18 cellular contexts compared by ENCODE assay signal in the genomic region with DNA sequence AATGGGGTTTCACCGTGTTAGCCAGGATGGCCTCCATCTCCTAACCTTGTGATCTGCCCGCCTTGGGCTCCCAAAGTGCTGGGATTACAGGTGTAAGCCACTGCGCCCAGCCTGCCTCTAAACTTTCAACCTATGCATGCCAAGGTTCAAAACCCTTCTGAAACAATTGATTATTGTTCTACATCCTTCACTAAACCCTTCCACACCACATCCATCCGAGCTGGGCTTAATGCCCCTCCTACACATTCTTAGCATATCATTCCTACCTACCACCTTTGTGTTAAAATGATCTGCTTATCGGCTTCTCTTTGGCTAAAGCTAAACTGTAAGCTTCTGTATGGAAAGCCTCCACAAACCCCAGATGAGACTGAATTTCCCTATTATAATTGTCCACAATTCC. TPM values are rescaled to one million over a fixed set of nuclear protein-coding genes. Genes with fewer than 3 reads are reported as not detected.
DNase-seq lines count a peak whose midpoint lies in the region; ATAC-seq and TF ChIP-seq lines count a peak whose summit lies in the region.
"Had no signal": no experiment of that assay in that cellular context is flagged by ENCODE, and none has a peak within 500 bp of the region (broad histone marks: within the 10 kb centered on the region; RNA-seq: fewer than 3 reads in every experiment).

No MANE protein-coding gene starts in this region.

- no peak overlapping the region for H2BK15ac ChIP-seq in H9 (ENCODE audit: low read depth, low read length)

- H2AK5ac ChIP-seq in H9 (ENCODE audit: insufficient read length, low read length) = no peak overlapping the region

- no peak overlapping the region for H2BK20ac ChIP-seq in H9 (ENCODE audit: low read depth, low read length, poor library complexity, severe bottlenecking)

- no peaks in the 10 kb centered on the region for H4K20me1 ChIP-seq in H9 (ENCODE audit: control insufficient read depth, insufficient read depth, insufficient read length)

- H3K36me3 ChIP-seq in Caco-2 (ENCODE audit: control insufficient read depth, insufficient read depth, low read length) = no peaks in the 10 kb centered on the region
- H3K36me3 ChIP-seq in endodermal cell (ENCODE audit: control insufficient read depth, insufficient read depth, low read length) = no peaks in the 10 kb centered on the region
- H3K36me3 ChIP-seq: HAP-1 had no signal

- no peak for TF ChIP-seq CTCF in Caco-2 (IDR thresholded peaks at IDR 0.05; ENCODE audit: insufficient read depth in 1 of 2, low read depth in 1 of 2, low read length in 1 of 2, severe bottlenecking in 1 of 2, unreplicated experiment in 1 of 2)
- TF ChIP-seq CTCF in H9 (conservative IDR thresholded peaks at IDR 0.05) = no peak
- no peak for TF ChIP-seq CTCF in endodermal cell (conservative IDR thresholded peaks at IDR 0.05)
- no peak for TF ChIP-seq CTCF in progenitor cell of endocrine pancreas (IDR thresholded peaks at IDR 0.05; ENCODE audit: unreplicated experiment)
- TF ChIP-seq CTCF in lower leg skin (IDR thresholded peaks at IDR 0.05) = no peak

- H3K9me3 Mint-ChIP-seq in Caco-2 (ENCODE audit: unreplicated experiment) = no peaks in the 10 kb centered on the region
- H3K9me3 Mint-ChIP-seq in H9 = no peaks in the 10 kb centered on the region
- H3K9me3 Mint-ChIP-seq in endodermal cell = no peaks in the 10 kb centered on the region
- H3K9me3 Mint-ChIP-seq in progenitor cell of endocrine pancreas (ENCODE audit: low read depth) = no peaks in the 10 kb centered on the region

- no peak overlapping the region for H3K4me3 ChIP-seq in Caco-2 (ENCODE audit: low read depth, low read length)
- no peak overlapping the region for H3K4me3 ChIP-seq in endodermal cell (ENCODE audit: low read length)
- no peak overlapping the region for H3K4me3 ChIP-seq in lower leg skin (ENCODE audit: low read depth, poor library complexity, severe bottlenecking)
- H3K4me3 ChIP-seq: HAP-1 had no signal

- H3K23ac ChIP-seq in H9 (ENCODE audit: insufficient read length, low read depth, low read length) = no peak overlapping the region

- H3K23me2 ChIP-seq in H9 (ENCODE audit: insufficient read length, low read depth, low read length, poor library complexity, severe bottlenecking) = no peaks in the 10 kb centered on the region

- H2BK5ac ChIP-seq in H9 (ENCODE audit: insufficient read length, low read length) = no peak overlapping the region

- no peak overlapping the region for H2BK12ac ChIP-seq in H9 (ENCODE audit: insufficient read length, low read depth, low read length)

- no peak for TF ChIP-seq POLR2A in lower leg skin (IDR thresholded peaks at IDR 0.05)

- BruUV-seq in Caco-2 (replicated peaks; lab: Mats Ljungman, UMichigan) = no TSS peak

- H3K27ac ChIP-seq in H9 (ENCODE audit: insufficient read length, low read depth, low read length) = no peak overlapping the region
- no peak overlapping the region for H3K27ac ChIP-seq in endodermal cell (ENCODE audit: low read depth, low read length)

- intact Hi-C loops in Caco-2 (cut with micrococcal nuclease; ENCODE audit: unreplicated experiment) = loop anchor here (5.0 kb wide), 1 partner anchor 37 kb away; no protein-coding TSS in a partner anchor
- intact Hi-C loops in lower leg skin (cut with DNase I; ENCODE audit: low total_unique reads) = no loop called here

- H3K18ac ChIP-seq in H9 (ENCODE audit: insufficient read length, low read depth, low read length) = no peak overlapping the region

- no peaks in the 10 kb centered on the region for H3K9me3 ChIP-seq in Caco-2
- H3K9me3 ChIP-seq in H9 (ENCODE audit: control insufficient read depth, low read depth, low read length) = no peaks in the 10 kb centered on the region
- no peaks in the 10 kb centered on the region for H3K9me3 ChIP-seq in endodermal cell (ENCODE audit: control insufficient read depth, low read length)
- H3K9me3 ChIP-seq: HAP-1 had no signal

- H3K56ac ChIP-seq in H9 (ENCODE audit: insufficient read length, low read depth, low read length) = no peak overlapping the region

- H3K36me3 Mint-ChIP-seq in Caco-2 (ENCODE audit: insufficient read depth, unreplicated experiment) = peaks cover 6% of the 10 kb centered on the region
- H3K36me3 Mint-ChIP-seq in H9 (ENCODE audit: insufficient read depth in 1 of 3, low read depth in 3 of 3) = no peaks in the 10 kb centered on the region
- peaks cover 2% of the 10 kb centered on the region for H3K36me3 Mint-ChIP-seq in endodermal cell (ENCODE audit: low read depth)
- H3K36me3 Mint-ChIP-seq in progenitor cell of endocrine pancreas (ENCODE audit: insufficient read depth) = peaks cover 2% of the 10 kb centered on the region

- H3K79me2 ChIP-seq in H9 (ENCODE audit: insufficient read depth, low read length) = no peaks in the 10 kb centered on the region

- no peak overlapping the region for H3K4me2 ChIP-seq in H9 (ENCODE audit: insufficient read depth, insufficient read length, low read length)

- H3T11ph ChIP-seq in H9 (ENCODE audit: low read length) = no peak overlapping the region

- no peak for ATAC-seq in HG03520 (IDR thresholded peaks at IDR 0.05; ENCODE audit: unreplicated experiment)

- H3K14ac ChIP-seq in H9 (ENCODE audit: insufficient read depth, low read length) = no peak overlapping the region

- no CpG with 5 or more reads among the region's 5 CpGs for WGBS in H9 (ENCODE audit: extremely low coverage, insufficient read length, low lambda C conversion rate)
- WGBS in endodermal cell (ENCODE audit: insufficient coverage in 1 of 2, insufficient read length in 1 of 2), 2 experiments = 33 to 57% methylated on average over 2 to 5 of the region's 5 CpGs
- 88% methylated on average over 5 of the region's 5 CpGs for WGBS in lower leg skin, 2 donors

- DNase-seq in Caco-2 = no peak
- no peak for DNase-seq in H9
- peak; percentile 64 for DNase-seq in endodermal cell
- DNase-seq in progenitor cell of endocrine pancreas (ENCODE audit: low spot score, unreplicated experiment) = no peak
- no peak for DNase-seq in HuH-7.5 (ENCODE audit: low spot score)
- no peak for DNase-seq in lower leg skin (ENCODE audit: low spot score in 2 of 2)
- DNase-seq: DMS53, NCI-H1092, NCI-H1417 treated with DMSO at 0.1 percent for 48 hours, NCI-H1694 treated with DMSO at 0.1 percent for 48 hours, NCI-H2081, NCI-H226, NCI-H510A, NCI-H69, RPMI8226, SHP77 had no signal

- H3K79me1 ChIP-seq in H9 (ENCODE audit: insufficient read depth, low read depth, low read length, poor library complexity, severe bottlenecking) = no peaks in the 10 kb centered on the region

- H3K4me1 Mint-ChIP-seq in Caco-2 (ENCODE audit: low read depth, unreplicated experiment) (peaks cover 42% of the 10 kb centered on the region), H9 (peaks cover 33 to 49% of the 10 kb centered on the region in 2 experiments), endodermal cell (peaks cover 61% of the 10 kb centered on the region), progenitor cell of endocrine pancreas (ENCODE audit: low read depth) (peaks cover 54% of the 10 kb centered on the region)

- H3K27ac Mint-ChIP-seq in Caco-2 (ENCODE audit: unreplicated experiment) (peak overlapping the region; percentile 83), H9 (peak overlapping the region in 2 of 3 experiments; percentile 16 to 80; a peak in 3 of 7 replicates), endodermal cell (peak overlapping the region; percentile 83), progenitor cell of endocrine pancreas (peak overlapping the region; percentile 74)

- CTCF ChIA-PET in Caco-2 (lab: Charles Lee) = no interaction called here

- no peak overlapping the region for H2AFZ ChIP-seq in H9 (ENCODE audit: low read length)

- H4K8ac ChIP-seq in H9 (replicated peaks; ENCODE audit: insufficient read length, low read depth, low read length) = no peak overlapping the region

- H2BK120ac ChIP-seq in H9 (ENCODE audit: low read depth, low read length, poor library complexity, severe bottlenecking) = no peak overlapping the region

- no peak overlapping the region for H4K5ac ChIP-seq in H9 (ENCODE audit: insufficient read length, low read depth, low read length)

- peaks cover 34% of the 10 kb centered on the region for H3K4me1 ChIP-seq in Caco-2
- no peaks in the 10 kb centered on the region; the same call in 1 of the 2 replicates for H3K4me1 ChIP-seq in H9 (ENCODE audit: insufficient read depth, low read length)
- H3K4me1 ChIP-seq in endodermal cell (ENCODE audit: control insufficient read depth, insufficient read depth, low read length) = peaks cover 13% of the 10 kb centered on the region

- POLR2A ChIA-PET in Caco-2 (lab: Charles Lee) = no interaction called here

- H4K91ac ChIP-seq in H9 (ENCODE audit: insufficient read length, low read depth, low read length) = no peak overlapping the region

- H3K4me3 Mint-ChIP-seq in Caco-2 (ENCODE audit: unreplicated experiment) (no peak overlapping the region), H9 (no peak overlapping the region), endodermal cell (no peak overlapping the region), progenitor cell of endocrine pancreas (ENCODE audit: low read depth) (peak overlapping the region; percentile 1)

- H3K9ac ChIP-seq in H9 (ENCODE audit: extremely low read depth, insufficient read length, low read length) (no peak overlapping the region), endodermal cell (ENCODE audit: extremely low read depth, low read length, poor library complexity, severe bottlenecking) (no peak overlapping the region)

- H3K27me3 ChIP-seq in Caco-2 (replicated peaks; ENCODE audit: control insufficient read depth, insufficient read depth, low read length) (no peaks in the 10 kb centered on the region), H9 (ENCODE audit: insufficient read depth, low read length) (no peaks in the 10 kb centered on the region), endodermal cell (ENCODE audit: control insufficient read depth, insufficient read depth, low read length, poor library complexity, severe bottlenecking) (no peaks in the 10 kb centered on the region)

- H3K27me3 Mint-ChIP-seq in Caco-2 (ENCODE audit: insufficient read depth, unreplicated experiment) (no peaks in the 10 kb centered on the region), H9 (ENCODE audit: low read depth) (no peaks in the 10 kb centered on the region), endodermal cell (ENCODE audit: insufficient read depth) (no peaks in the 10 kb centered on the region), progenitor cell of endocrine pancreas (no peaks in the 10 kb centered on the region)

- no peak overlapping the region for H3K4ac ChIP-seq in H9 (ENCODE audit: low read depth, low read length)

RNA-seq across cellular contexts. Expression of a gene that starts 40.8 kb away (rescaled TPM):
- total RNA-seq in Caco-2 (2022) (43.6 and 48.9 TPM in 2 replicates), H9 (2021) (35.2 and 36.8 TPM in 2 replicates), endodermal cell (10 to 100 TPM; 66.8 to 72.8 TPM), progenitor cell of endocrine pancreas (73.1 and 83.0 TPM in 2 replicates), lower leg skin (10 to 100 TPM; 27.0 to 67.5 (median 29.4) TPM)
- 49.4 TPM for polyA plus RNA-seq in endodermal cell (2013, experiment 1 of 2)
- polyA plus RNA-seq in endodermal cell (2013, experiment 2 of 2) = 51.3 TPM

RNA-seq across cellular contexts. Expression of a gene that starts 55.0 kb away (rescaled TPM):
- 6.8 and 7.4 TPM in 2 replicates for total RNA-seq in Caco-2 (2022)
- total RNA-seq in H9 (2021) = 13.1 and 14.8 TPM in 2 replicates
- total RNA-seq in endodermal cell = 10 to 100 TPM; 23.8 to 32.8 TPM
- polyA plus RNA-seq in endodermal cell (2013, experiment 1 of 2) = 17.1 TPM
- 13.0 TPM for polyA plus RNA-seq in endodermal cell (2013, experiment 2 of 2)
- total RNA-seq in progenitor cell of endocrine pancreas = 13.0 and 13.2 TPM in 2 replicates
- 1 to 10 TPM; 2.3 to 4.8 (median 4.4) TPM for total RNA-seq in lower leg skin
